ENCODE assay signal across 1 cellular context in the genomic region with DNA sequence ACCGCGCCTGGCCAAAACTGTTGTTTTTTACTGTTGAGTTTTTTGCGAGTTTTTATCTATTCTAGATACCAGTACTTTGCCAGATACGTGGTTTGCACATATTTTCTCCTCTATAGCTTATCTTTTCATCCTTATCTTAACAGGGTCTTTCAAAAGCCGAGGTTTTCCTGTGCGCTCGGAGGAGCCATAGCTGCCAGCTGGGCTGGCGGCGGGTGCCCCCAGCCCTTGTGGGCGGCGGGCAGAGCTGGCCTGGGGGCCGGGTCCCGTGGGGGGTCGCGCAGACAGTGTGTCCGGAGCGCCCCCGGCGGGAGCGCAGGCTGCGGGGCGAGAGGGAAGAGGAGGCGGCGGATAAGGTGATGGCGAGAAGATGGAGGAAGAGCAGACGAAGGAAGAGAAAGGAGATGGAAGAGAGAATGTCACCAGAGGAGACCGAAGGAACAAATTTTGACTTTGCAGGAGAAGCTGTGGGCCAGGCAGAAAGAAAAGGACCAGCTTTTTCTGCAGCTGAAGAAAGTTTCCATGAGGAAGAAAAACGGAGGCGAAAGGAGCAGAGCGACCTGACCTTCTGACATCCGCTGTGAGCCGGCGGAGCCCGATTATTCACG.
TF ChIP-seq lines count a peak whose summit lies in the region.

No MANE protein-coding gene starts in this region.

TF ChIP-seq in IMR-90, 13 proteins besides CTCF, POLR2A, EP300 and RAD21:
- no peak for TF ChIP-seq CHD1 (IDR thresholded peaks at IDR 0.05; ENCODE audit: low read depth, low read length)
- no peak for TF ChIP-seq BHLHE40 (IDR thresholded peaks at IDR 0.05; ENCODE audit: low read depth, low read length)
- TF ChIP-seq MAFK (IDR thresholded peaks at IDR 0.05; ENCODE audit: low read depth, low read length), result no peak
- TF ChIP-seq RFX5 (IDR thresholded peaks at IDR 0.05; ENCODE audit: low read depth, low read length), result no peak
- no peak for TF ChIP-seq CEBPB (IDR thresholded peaks at IDR 0.05; ENCODE audit: low read depth, low read length)
- TF ChIP-seq NFE2L2 (IDR thresholded peaks at IDR 0.05; ENCODE audit: low read depth, low read length), result no peak
- no peak for TF ChIP-seq RCOR1 (IDR thresholded peaks at IDR 0.05; ENCODE audit: insufficient replicate concordance, low read length)
- TF ChIP-seq MXI1 (IDR thresholded peaks at IDR 0.05; ENCODE audit: borderline replicate concordance, low read depth, low read length), result no peak
- TF ChIP-seq, protein P1, sequence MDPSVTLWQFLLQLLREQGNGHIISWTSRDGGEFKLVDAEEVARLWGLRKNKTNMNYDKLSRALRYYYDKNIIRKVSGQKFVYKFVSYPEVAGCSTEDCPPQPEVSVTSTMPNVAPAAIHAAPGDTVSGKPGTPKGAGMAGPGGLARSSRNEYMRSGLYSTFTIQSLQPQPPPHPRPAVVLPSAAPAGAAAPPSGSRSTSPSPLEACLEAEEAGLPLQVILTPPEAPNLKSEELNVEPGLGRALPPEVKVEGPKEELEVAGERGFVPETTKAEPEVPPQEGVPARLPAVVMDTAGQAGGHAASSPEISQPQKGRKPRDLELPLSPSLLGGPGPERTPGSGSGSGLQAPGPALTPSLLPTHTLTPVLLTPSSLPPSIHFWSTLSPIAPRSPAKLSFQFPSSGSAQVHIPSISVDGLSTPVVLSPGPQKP (IDR thresholded peaks at IDR 0.05; ENCODE audit: borderline replicate concordance, low read depth, low read length), result no peak
- no peak for TF ChIP-seq FOS (IDR thresholded peaks at IDR 0.05; ENCODE audit: low read depth, low read length)
- no peak for TF ChIP-seq SMC3 (IDR thresholded peaks at IDR 0.05; ENCODE audit: low read depth, low read length)
- TF ChIP-seq MAZ (IDR thresholded peaks at IDR 0.05; ENCODE audit: borderline replicate concordance, low read depth, low read length), result no peak
- TF ChIP-seq, protein P2, sequence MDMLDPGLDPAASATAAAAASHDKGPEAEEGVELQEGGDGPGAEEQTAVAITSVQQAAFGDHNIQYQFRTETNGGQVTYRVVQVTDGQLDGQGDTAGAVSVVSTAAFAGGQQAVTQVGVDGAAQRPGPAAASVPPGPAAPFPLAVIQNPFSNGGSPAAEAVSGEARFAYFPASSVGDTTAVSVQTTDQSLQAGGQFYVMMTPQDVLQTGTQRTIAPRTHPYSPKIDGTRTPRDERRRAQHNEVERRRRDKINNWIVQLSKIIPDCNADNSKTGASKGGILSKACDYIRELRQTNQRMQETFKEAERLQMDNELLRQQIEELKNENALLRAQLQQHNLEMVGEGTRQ (IDR thresholded peaks at IDR 0.05; ENCODE audit: low read depth, low read length), result no peak
